Comparison of ENCODE assay signal across 4 cellular contexts in genomic region chr2:96008051-96008450, GRCh38. TPM values are rescaled to one million over a fixed set of nuclear protein-coding genes. Genes with fewer than 3 reads are reported as not detected.
"Had no signal": no experiment of that assay in that cellular context is flagged by ENCODE, and none has a peak within 500 bp of the region (broad histone marks: within the 10 kb centered on the region; RNA-seq: fewer than 3 reads in every experiment).

No MANE protein-coding gene starts in this region.

RNA-seq across cellular contexts. Expression of gene GPAT2, which starts 26.7 kb away (rescaled TPM):
- total RNA-seq: hepatocyte, myocyte, smooth muscle cell had no signal
- polyA plus RNA-seq: neural cell had no signal
